8 cellular contexts compared by ENCODE assay signal in genomic region chr3:133448478-133449122, GRCh38. TPM values are rescaled to one million over a fixed set of nuclear protein-coding genes. Genes with fewer than 3 reads are reported as not detected.
A peak's percentile ranks its signal among the peaks of the same experiment; 100 is the strongest.
DNase-seq lines count a peak whose midpoint lies in the region; ATAC-seq and TF ChIP-seq lines count a peak whose summit lies in the region.

No MANE protein-coding gene starts in this region.

- H3K4me1 Mint-ChIP-seq in activated CD8-positive, alpha-beta memory T cell treated with anti-CD3 and anti-CD28 coated beads, Interleukin-2, amount 10 ng/mL, durations not matched to agents 7 days and 5 days = peaks cover 53% of the 10 kb centered on the region

- CTCF ChIA-PET in activated CD8-positive, alpha-beta memory T cell treated with anti-CD3 and anti-CD28 coated beads, Interleukin-2, amount 10 ng/mL, durations not matched to agents 7 days and 5 days (lab: Charles Lee) = interaction anchor here (0.7 to 2.0 kb wide), 9 partner anchors 9 to 130 kb away, joined by 3 to 10 read pairs (median 3); no protein-coding TSS in a partner anchor

- H3K27ac Mint-ChIP-seq in activated CD8-positive, alpha-beta memory T cell treated with anti-CD3 and anti-CD28 coated beads, Interleukin-2, amount 10 ng/mL, durations not matched to agents 7 days and 5 days = peak overlapping the region; percentile 88

- H3K9ac ChIP-seq in BLaER1 treated with 17β-estradiol and CSF1 and Interleukin-3, amounts not matched to agents 10 nM and 100 nM = peak overlapping the region in 1 of 11 experiments; percentile 15; a peak in 1 of 22 replicates

- H4K20me1 ChIP-seq in BLaER1 treated with 17β-estradiol and CSF1 and Interleukin-3, amounts not matched to agents 10 nM and 100 nM = no peaks in the 10 kb centered on the region

- H3K27me3 Mint-ChIP-seq in activated CD8-positive, alpha-beta memory T cell treated with anti-CD3 and anti-CD28 coated beads, Interleukin-2, amount 10 ng/mL, durations not matched to agents 7 days and 5 days = no peaks in the 10 kb centered on the region

- ATAC-seq in GM19372 (IDR thresholded peaks at IDR 0.05; ENCODE audit: low read depth, unreplicated experiment) (peak; percentile 88), HG03378 (IDR thresholded peaks at IDR 0.05; ENCODE audit: unreplicated experiment) (peak; percentile 85)
- ATAC-seq in activated CD8-positive, alpha-beta memory T cell treated with anti-CD3 and anti-CD28 coated beads, Interleukin-2, amount 10 ng/mL, durations not matched to agents 7 days and 5 days = peak; percentile 85

- peaks cover 0 to 14% (median 0%) of the 10 kb centered on the region in 11 experiments; a peak in 2 of 22 replicates for H3K27me3 ChIP-seq in BLaER1 treated with 17β-estradiol and CSF1 and Interleukin-3, amounts not matched to agents 10 nM and 100 nM
- no peaks in the 10 kb centered on the region for H3K27me3 ChIP-seq in uterus

- H3K9me3 ChIP-seq in BLaER1 treated with 17β-estradiol and CSF1 and Interleukin-3, amounts not matched to agents 10 nM and 100 nM (replicated peaks in 1 of 11) = no peaks in the 10 kb centered on the region
- no peaks in the 10 kb centered on the region for H3K9me3 ChIP-seq in uterus

- H3K27ac ChIP-seq in BLaER1 treated with 17β-estradiol and CSF1 and Interleukin-3, amounts not matched to agents 10 nM and 100 nM = peak overlapping the region in 4 of 11 experiments; percentile 15 to 56 (median 44); a peak in 6 of 22 replicates
- H3K27ac ChIP-seq in uterus = no peak overlapping the region

- H3K36me3 Mint-ChIP-seq in activated CD8-positive, alpha-beta memory T cell treated with anti-CD3 and anti-CD28 coated beads, Interleukin-2, amount 10 ng/mL, durations not matched to agents 7 days and 5 days = no peaks in the 10 kb centered on the region

- intact Hi-C loops in uterus (cut with DNase I; ENCODE audit: low total_unique reads) = no loop called here

- H3K36me3 ChIP-seq in BLaER1 treated with 17β-estradiol and CSF1 and Interleukin-3, amounts not matched to agents 10 nM and 100 nM = no peaks in the 10 kb centered on the region
- H3K36me3 ChIP-seq in uterus = no peaks in the 10 kb centered on the region

- no peak overlapping the region for H3K4me3 Mint-ChIP-seq in activated CD8-positive, alpha-beta memory T cell treated with anti-CD3 and anti-CD28 coated beads, Interleukin-2, amount 10 ng/mL, durations not matched to agents 7 days and 5 days

- TF ChIP-seq POLR2A in uterus (IDR thresholded peaks at IDR 0.05) = no peak

- DNase-seq in activated CD8-positive, alpha-beta memory T cell treated with anti-CD3 and anti-CD28 coated beads, Interleukin-2, amount 10 ng/mL, durations not matched to agents 7 days and 5 days = peak; percentile 87
- DNase-seq in stimulated activated CD4-positive, alpha-beta T cell treated with anti-CD3 and anti-CD28 coated beads, Interleukin-4, amount 100 ng/mL, for 24 hours = peak; percentile 66
- no peak for DNase-seq in NCI-H1930 (lab: John Stamatoyannopoulos, UW)
- no peak for DNase-seq in uterus
- DNase-seq in iPS-NIHi11 (ENCODE audit: low spot score) = no peak

- no peak overlapping the region for H3K4me3 ChIP-seq in BLaER1 treated with 17β-estradiol and CSF1 and Interleukin-3, amounts not matched to agents 10 nM and 100 nM
- H3K4me3 ChIP-seq in uterus = no peak overlapping the region

- H3K4me1 ChIP-seq in BLaER1 treated with 17β-estradiol and CSF1 and Interleukin-3, amounts not matched to agents 10 nM and 100 nM = peaks cover 0 to 28% (median 13%) of the 10 kb centered on the region in 10 experiments; a peak in 13 of 20 replicates
- no peaks in the 10 kb centered on the region for H3K4me1 ChIP-seq in uterus

- no peak for TF ChIP-seq CTCF in uterus (IDR thresholded peaks at IDR 0.05)

- no peaks in the 10 kb centered on the region for H3K9me3 Mint-ChIP-seq in activated CD8-positive, alpha-beta memory T cell treated with anti-CD3 and anti-CD28 coated beads, Interleukin-2, amount 10 ng/mL, durations not matched to agents 7 days and 5 days (ENCODE audit: low read depth)

- H3K4me2 ChIP-seq in BLaER1 treated with 17β-estradiol and CSF1 and Interleukin-3, amounts not matched to agents 10 nM and 100 nM = peak overlapping the region in 7 of 11 experiments; percentile 2 to 80 (median 64); a peak in 13 of 22 replicates

RNA-seq across cellular contexts. Expression of gene BFSP2, which starts 48.7 kb away (rescaled TPM):
- 1 to 10 TPM; 1.2 to 2.1 TPM for total RNA-seq in activated CD8-positive, alpha-beta memory T cell treated with anti-CD3 and anti-CD28 coated beads, Interleukin-2, amount 10 ng/mL, durations not matched to agents 7 days and 5 days
- not detected for total RNA-seq in uterus

Comparison
In these comparisons a context has a peak if more than half of its experiments do, and no peak if none do; other contexts are left out.
1. DNase-seq: peak in activated CD8-positive, alpha-beta memory T cell treated with anti-CD3 and anti-CD28 coated beads, Interleukin-2, amount 10 ng/mL, durations not matched to agents 7 days and 5 days (single experiment) and stimulated activated CD4-positive, alpha-beta T cell treated with anti-CD3 and anti-CD28 coated beads, Interleukin-4, amount 100 ng/mL, for 24 hours (single experiment); none in NCI-H1930 (0 of 2), uterus (0 of 2) and iPS-NIHi11 (single experiment).
2. Peak in every context shown above with its lines, with median percentiles within 50 percentile points of each other: ATAC-seq.